28 cellular contexts compared by ENCODE assay signal in genomic region chr1:117047271-117047670, GRCh38.
"Had no signal": no experiment of that assay in that cellular context is flagged by ENCODE, and none has a peak within 500 bp of the region (broad histone marks: within the 10 kb centered on the region; RNA-seq: fewer than 3 reads in every experiment).

No MANE protein-coding gene starts in this region.

- DNase-seq: hypothalamus; immature natural killer cell; kidney; left ventricle myocardium inferior; mesendoderm; naive B cell; nucleus accumbens; pancreas; posterior cingulate gyrus; retina; right cardiac atrium; sigmoid colon; small intestine; spleen; stimulated activated CD4-positive, alpha-beta T cell treated with anti-CD3 and anti-CD28 coated beads, Interleukin-4, amount 100 ng/mL, for 24 hours; stimulated activated naive CD4-positive, alpha-beta T cell treated with Interleukin-2 at 50 U/mL for 16 hours; stimulated activated naive CD8-positive, alpha-beta T cell treated with anti-CD3 and anti-CD28 coated beads, Interleukin-15, amount 100 ng/mL, for 72 hours; substantia nigra; transverse colon; upper lobe of left lung had no signal

- H3K27me3 ChIP-seq: pancreas, sigmoid colon, spleen, transverse colon, upper lobe of left lung, vagina had no signal

- H3K4me3 Mint-ChIP-seq: immature natural killer cell; mesothelial cell of epicardium; nephron; neural crest cell; stimulated activated effector memory CD8-positive, alpha-beta T cell treated with anti-CD3 and anti-CD28 coated beads, Interleukin-12 subunit alpha, Interleukin-12 subunit beta, amount 100 ng/mL, for 72 hours; stimulated activated naive CD8-positive, alpha-beta T cell treated with anti-CD3 and anti-CD28 coated beads, Interleukin-15, amount 100 ng/mL, for 72 hours had no signal

- H3K9me3 Mint-ChIP-seq: immature natural killer cell; stimulated activated naive CD8-positive, alpha-beta T cell treated with anti-CD3 and anti-CD28 coated beads, Interleukin-15, amount 100 ng/mL, for 72 hours had no signal

- ATAC-seq: right cardiac atrium; stimulated activated effector memory CD8-positive, alpha-beta T cell treated with anti-CD3 and anti-CD28 coated beads, Interleukin-12 subunit alpha, Interleukin-12 subunit beta, amount 100 ng/mL, for 72 hours; stimulated activated naive CD8-positive, alpha-beta T cell treated with anti-CD3 and anti-CD28 coated beads, Interleukin-15, amount 100 ng/mL, for 72 hours had no signal

- H3K27me3 Mint-ChIP-seq: naive B cell; stimulated activated naive CD8-positive, alpha-beta T cell treated with anti-CD3 and anti-CD28 coated beads, Interleukin-15, amount 100 ng/mL, for 72 hours had no signal

- H3K36me3 Mint-ChIP-seq: immature natural killer cell, naive B cell had no signal

- H3K4me3 ChIP-seq: left ventricle myocardium inferior, lung, pancreas, prostate gland, sigmoid colon, spleen, transverse colon, upper lobe of left lung, vagina had no signal

- FAIRE-seq: islet of Langerhans, kidney, pancreas, small intestine had no signal

- H3K9me3 ChIP-seq: pancreas, prostate gland, sigmoid colon, transverse colon, upper lobe of left lung, vagina had no signal

- H3K36me3 ChIP-seq: left ventricle myocardium inferior, prostate gland, sigmoid colon, spleen, transverse colon, upper lobe of left lung, vagina had no signal

- H3K27ac ChIP-seq: left ventricle myocardium inferior, pancreas, prostate gland, sigmoid colon, transverse colon, upper lobe of left lung, vagina had no signal

- H3K27ac Mint-ChIP-seq: immature natural killer cell; mesothelial cell of epicardium; stimulated activated effector memory CD8-positive, alpha-beta T cell treated with anti-CD3 and anti-CD28 coated beads, Interleukin-12 subunit alpha, Interleukin-12 subunit beta, amount 100 ng/mL, for 72 hours; stimulated activated naive CD8-positive, alpha-beta T cell treated with anti-CD3 and anti-CD28 coated beads, Interleukin-15, amount 100 ng/mL, for 72 hours had no signal

- H3K4me1 ChIP-seq: prostate gland had no signal
